8 cellular contexts compared by ENCODE assay signal in the genomic region with DNA sequence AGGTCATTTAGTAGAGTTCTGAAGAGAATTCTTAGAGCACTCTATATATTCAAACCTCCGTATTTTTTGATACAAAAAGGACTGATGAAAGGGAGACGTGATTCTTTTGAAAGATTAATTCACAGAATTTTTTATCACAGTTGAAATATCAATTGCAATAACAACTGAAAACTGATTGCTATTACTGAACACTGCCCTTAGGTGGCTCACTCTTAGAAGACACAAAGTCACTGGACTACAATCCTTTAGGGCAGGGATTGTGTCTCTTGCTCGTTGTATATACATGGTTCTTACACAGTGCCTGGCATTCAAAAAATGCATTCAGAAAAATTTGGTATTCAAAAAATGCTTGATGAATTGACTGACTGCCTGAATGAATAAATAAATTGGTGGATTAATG. TPM values are rescaled to one million over a fixed set of nuclear protein-coding genes. Genes with fewer than 3 reads are reported as not detected.
A peak's percentile ranks its signal among the peaks of the same experiment; 100 is the strongest.
DNase-seq lines count a peak whose midpoint lies in the region; ATAC-seq, FAIRE-seq and TF ChIP-seq lines count a peak whose summit lies in the region.

No MANE protein-coding gene starts in this region.

- in situ Hi-C loops in transverse colon (cut with MboI; ENCODE audit: low pct_ligation_motif_present in 1 of 4, low pct_unique_long_range_greater_than_20kb in 1 of 4, low sequenced_read_pairs in 3 of 4): no loop called here

- no peaks in the 10 kb centered on the region for H3K9me3 Mint-ChIP-seq in CD8-positive, alpha-beta T cell

- H3K36me3 ChIP-seq in CD8-positive, alpha-beta T cell (ENCODE audit: insufficient read depth, low read length): no peaks in the 10 kb centered on the region
- no peaks in the 10 kb centered on the region for H3K36me3 ChIP-seq in transverse colon

- peak; percentile 62 for TF ChIP-seq CTCF in CD8-positive, alpha-beta T cell (IDR thresholded peaks at IDR 0.05)
- TF ChIP-seq CTCF in transverse colon (IDR thresholded peaks at IDR 0.05): peak; percentile 28 to 41 (median 34)

- TF ChIP-seq POLR2A in transverse colon (IDR thresholded peaks at IDR 0.05): no peak

- no peak overlapping the region for H3K27ac Mint-ChIP-seq in CD8-positive, alpha-beta T cell

- H3K4me3 ChIP-seq in CD8-positive, alpha-beta T cell (ENCODE audit: low read depth, low read length): no peak overlapping the region
- no peak overlapping the region for H3K4me3 ChIP-seq in transverse colon

- ATAC-seq in CD8-positive, alpha-beta T cell: peak; percentile 68
- peak; percentile 49 for ATAC-seq in GM19023 (IDR thresholded peaks at IDR 0.05; ENCODE audit: unreplicated experiment)

- no peaks in the 10 kb centered on the region for H3K4me1 ChIP-seq in CD8-positive, alpha-beta T cell (ENCODE audit: insufficient read depth, low read length)
- H3K4me1 ChIP-seq in transverse colon: peaks cover 0 to 9% (median 3%) of the 10 kb centered on the region in 4 donors

- 19 to 35% methylated on average over 2 to 3 of the region's 3 CpGs for WGBS in transverse colon (ENCODE audit: low coverage in 1 of 2), 2 donors

- peaks cover 11% of the 10 kb centered on the region for H3K4me1 Mint-ChIP-seq in CD8-positive, alpha-beta T cell (ENCODE audit: low read depth)

- CTCF ChIA-PET in CD8-positive, alpha-beta T cell (lab: Charles Lee): interaction anchor here (0.6 to 1.5 kb wide), 8 partner anchors 10 to 143 kb away, joined by 3 to 7 read pairs (median 3); no protein-coding TSS in a partner anchor

- H3K9me3 ChIP-seq in CD8-positive, alpha-beta T cell (ENCODE audit: low read length): no peaks in the 10 kb centered on the region
- H3K9me3 ChIP-seq in transverse colon: no peaks in the 10 kb centered on the region

- DNase-seq in CD8-positive, alpha-beta T cell: no peak
- peak; percentile 49 for DNase-seq in HT-29 (ENCODE audit: low spot score)
- DNase-seq in glomerular visceral epithelial cell (ENCODE audit: extremely low spot score): peak; percentile 35
- DNase-seq in transverse colon: no peak
- DNase-seq in C1 segment of cervical spinal cord (lab: John Stamatoyannopoulos, UW): no peak
- no peak for DNase-seq in GM19240 (ENCODE audit: insufficient read length, low spot score)

- peak; percentile 68 for FAIRE-seq in TTC549 (lab: Jason Lieb, UNC)

- intact Hi-C loops in CD8-positive, alpha-beta T cell (cut with DNase I, micrococcal nuclease): loop anchor here (1.0 to 5.0 kb wide), 2 partner anchors 88 kb away; no protein-coding TSS in a partner anchor
- intact Hi-C loops in transverse colon (cut with DNase I; ENCODE audit: low total_unique reads): no loop called here

- no peak overlapping the region for H3K4me3 Mint-ChIP-seq in CD8-positive, alpha-beta T cell

- H3K27ac ChIP-seq in CD8-positive, alpha-beta T cell (ENCODE audit: low read depth, low read length): no peak overlapping the region
- no peak overlapping the region for H3K27ac ChIP-seq in transverse colon

- no peak for TF ChIP-seq EP300 in transverse colon (IDR thresholded peaks at IDR 0.05; ENCODE audit: low read depth)

- no peaks in the 10 kb centered on the region for H3K27me3 ChIP-seq in CD8-positive, alpha-beta T cell (ENCODE audit: insufficient read depth, low read length)
- no peaks in the 10 kb centered on the region for H3K27me3 ChIP-seq in transverse colon

- POLR2A ChIA-PET in CD8-positive, alpha-beta T cell (lab: Charles Lee): no interaction called here

- no peaks in the 10 kb centered on the region for H3K36me3 Mint-ChIP-seq in CD8-positive, alpha-beta T cell

- H3K27me3 Mint-ChIP-seq in CD8-positive, alpha-beta T cell (ENCODE audit: low read depth): peaks cover 8% of the 10 kb centered on the region

RNA-seq across cellular contexts. Expression of a gene that starts 17.1 kb away (rescaled TPM):
- total RNA-seq in CD8-positive, alpha-beta T cell: 1 to 10 TPM; 2.9 to 3.4 TPM
- not detected in 2 replicates for total RNA-seq in HT-29 (2014; rRNA removed; shearing (Covaris generic))
- total RNA-seq in transverse colon: 10 to 100 TPM in 1 of 4 donors, 1 to 10 TPM in 2, not detected in 1; 3.3 to 21.7 (median 3.3) TPM

Comparison
In these comparisons a context has a peak if more than half of its experiments do, and no peak if none do; other contexts are left out.
1. DNase-seq: peak in HT-29 (single experiment) and glomerular visceral epithelial cell (single experiment); none in CD8-positive, alpha-beta T cell (0 of 7), transverse colon (single experiment), C1 segment of cervical spinal cord (0 of 14) and GM19240 (single experiment).